1 cellular context compared by ENCODE assay signal in genomic region chr2:202634556-202635440, GRCh38.
TF ChIP-seq lines count a peak whose summit lies in the region.

Gene FAM117B (plus strand): TSS chr2:202634969. CDS start chr2:202635188, 219 bp downstream.

TF ChIP-seq in A549, 52 proteins besides CTCF, POLR2A, EP300 and RAD21 (continued from another document):
- TF ChIP-seq RFX5 (IDR thresholded peaks at IDR 0.05): peak; percentile 76; the same call in 1 of the 2 replicates
- TF ChIP-seq, protein P1, sequence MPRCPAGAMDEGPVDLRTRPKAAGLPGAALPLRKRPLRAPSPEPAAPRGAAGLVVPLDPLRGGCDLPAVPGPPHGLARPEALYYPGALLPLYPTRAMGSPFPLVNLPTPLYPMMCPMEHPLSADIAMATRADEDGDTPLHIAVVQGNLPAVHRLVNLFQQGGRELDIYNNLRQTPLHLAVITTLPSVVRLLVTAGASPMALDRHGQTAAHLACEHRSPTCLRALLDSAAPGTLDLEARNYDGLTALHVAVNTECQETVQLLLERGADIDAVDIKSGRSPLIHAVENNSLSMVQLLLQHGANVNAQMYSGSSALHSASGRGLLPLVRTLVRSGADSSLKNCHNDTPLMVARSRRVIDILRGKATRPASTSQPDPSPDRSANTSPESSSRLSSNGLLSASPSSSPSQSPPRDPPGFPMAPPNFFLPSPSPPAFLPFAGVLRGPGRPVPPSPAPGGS (IDR thresholded peaks at IDR 0.05): peak; percentile 78; the same call in 2 of the 3 replicates
